1 cellular context compared by ENCODE assay signal in the genomic region with DNA sequence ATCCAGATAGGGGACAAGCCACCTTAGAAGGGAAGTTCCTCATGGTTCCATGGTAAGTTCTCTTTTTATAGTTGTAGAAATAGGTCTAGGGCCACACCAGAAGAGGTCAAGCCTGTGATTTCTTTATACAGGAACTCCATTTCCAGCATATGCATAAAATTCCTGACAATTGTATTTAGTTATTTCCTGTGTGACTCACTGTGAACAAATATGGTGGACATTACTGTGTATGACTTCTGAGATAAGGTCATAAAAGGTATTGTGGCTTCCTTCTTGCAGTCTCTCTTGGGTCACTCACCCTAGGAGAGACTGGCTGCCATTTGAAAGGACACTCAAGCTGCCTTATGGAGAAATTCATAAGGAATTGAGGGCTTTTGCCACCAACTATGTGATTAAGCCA.
TF ChIP-seq lines count a peak whose summit lies in the region.

No MANE protein-coding gene starts in this region.

TF ChIP-seq in IMR-90, 13 proteins besides CTCF, POLR2A, EP300 and RAD21:
- TF ChIP-seq RCOR1 (IDR thresholded peaks at IDR 0.05; ENCODE audit: insufficient replicate concordance, low read length) (no peak), MXI1 (IDR thresholded peaks at IDR 0.05; ENCODE audit: borderline replicate concordance, low read depth, low read length) (no peak), CHD1 (IDR thresholded peaks at IDR 0.05; ENCODE audit: low read depth, low read length) (no peak), BHLHE40 (IDR thresholded peaks at IDR 0.05; ENCODE audit: low read depth, low read length) (no peak), RFX5 (IDR thresholded peaks at IDR 0.05; ENCODE audit: low read depth, low read length) (no peak), SMC3 (IDR thresholded peaks at IDR 0.05; ENCODE audit: low read depth, low read length) (no peak), CEBPB (IDR thresholded peaks at IDR 0.05; ENCODE audit: low read depth, low read length) (no peak), MAZ (IDR thresholded peaks at IDR 0.05; ENCODE audit: borderline replicate concordance, low read depth, low read length) (no peak), USF2 (IDR thresholded peaks at IDR 0.05; ENCODE audit: low read depth, low read length) (no peak), MAFK (IDR thresholded peaks at IDR 0.05; ENCODE audit: low read depth, low read length) (no peak), FOS (IDR thresholded peaks at IDR 0.05; ENCODE audit: low read depth, low read length) (no peak), NFE2L2 (IDR thresholded peaks at IDR 0.05; ENCODE audit: low read depth, low read length) (no peak)
- TF ChIP-seq, protein P1, sequence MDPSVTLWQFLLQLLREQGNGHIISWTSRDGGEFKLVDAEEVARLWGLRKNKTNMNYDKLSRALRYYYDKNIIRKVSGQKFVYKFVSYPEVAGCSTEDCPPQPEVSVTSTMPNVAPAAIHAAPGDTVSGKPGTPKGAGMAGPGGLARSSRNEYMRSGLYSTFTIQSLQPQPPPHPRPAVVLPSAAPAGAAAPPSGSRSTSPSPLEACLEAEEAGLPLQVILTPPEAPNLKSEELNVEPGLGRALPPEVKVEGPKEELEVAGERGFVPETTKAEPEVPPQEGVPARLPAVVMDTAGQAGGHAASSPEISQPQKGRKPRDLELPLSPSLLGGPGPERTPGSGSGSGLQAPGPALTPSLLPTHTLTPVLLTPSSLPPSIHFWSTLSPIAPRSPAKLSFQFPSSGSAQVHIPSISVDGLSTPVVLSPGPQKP (IDR thresholded peaks at IDR 0.05; ENCODE audit: borderline replicate concordance, low read depth, low read length): no peak
